In genomic region chr14:64729386-64730060, GRCh38 we compare ENCODE assay signal across 16 cellular contexts. TPM values are rescaled to one million over a fixed set of nuclear protein-coding genes. Genes with fewer than 3 reads are reported as not detected.
A peak's percentile ranks its signal among the peaks of the same experiment; 100 is the strongest.
DNase-seq lines count a peak whose midpoint lies in the region; ATAC-seq and TF ChIP-seq lines count a peak whose summit lies in the region.
"Had no signal": no experiment of that assay in that cellular context is flagged by ENCODE, and none has a peak within 500 bp of the region (broad histone marks: within the 10 kb centered on the region; RNA-seq: fewer than 3 reads in every experiment).

No MANE protein-coding gene starts in this region.

- no peaks in the 10 kb centered on the region for H3K79me2 ChIP-seq in osteoblast (ENCODE audit: insufficient read depth, low read length)

- no peaks in the 10 kb centered on the region for H4K20me1 ChIP-seq in osteoblast (ENCODE audit: insufficient read depth, low read length)

- peak overlapping the region; percentile 72 to 96 (median 92) for H3K27ac Mint-ChIP-seq in CD4-positive, alpha-beta memory T cell
- peak overlapping the region; percentile 96 for H3K27ac Mint-ChIP-seq in T-helper 17 cell

- no peaks in the 10 kb centered on the region for H3K27me3 Mint-ChIP-seq in CD4-positive, alpha-beta memory T cell
- no peaks in the 10 kb centered on the region for H3K27me3 Mint-ChIP-seq in T-helper 17 cell

- H3K4me3 ChIP-seq in CD4-positive, alpha-beta memory T cell (ENCODE audit: low read length in 2 of 2): no peak overlapping the region
- H3K4me3 ChIP-seq in gastroesophageal sphincter: no peak overlapping the region
- no peak overlapping the region for H3K4me3 ChIP-seq in osteoblast (ENCODE audit: insufficient read depth, low read length)
- H3K4me3 ChIP-seq: esophagus squamous epithelium, skin epidermis had no signal

- no peak overlapping the region for H2AFZ ChIP-seq in osteoblast (ENCODE audit: low read length)

- POLR2A ChIA-PET in CD4-positive, alpha-beta memory T cell (lab: Charles Lee; ENCODE audit: partially characterized antibody): no interaction called here

- peak overlapping the region in 7 of 8 donors; percentile 26 to 71 (median 53) for H3K4me3 Mint-ChIP-seq in CD4-positive, alpha-beta memory T cell
- H3K4me3 Mint-ChIP-seq in T-helper 17 cell: peak overlapping the region; percentile 75

- TF ChIP-seq CTCF in gastroesophageal sphincter (IDR thresholded peaks at IDR 0.05) (no peak), osteoblast (IDR thresholded peaks at IDR 0.05; ENCODE audit: extremely low read depth, low read depth, low read length) (no peak)

- H3K4me2 ChIP-seq in osteoblast (ENCODE audit: insufficient read depth, low read length): no peak overlapping the region
- H3K4me2 ChIP-seq: SK-N-SH had no signal

- peaks cover 93% of the 10 kb centered on the region for H3K4me1 ChIP-seq in CD4-positive, alpha-beta memory T cell (ENCODE audit: insufficient read depth, low read length)
- H3K4me1 ChIP-seq in gastroesophageal sphincter: peaks cover 0 to 51% (median 3%) of the 10 kb centered on the region in 3 donors
- H3K4me1 ChIP-seq in osteoblast (ENCODE audit: insufficient read depth, low read length): peaks cover 7% of the 10 kb centered on the region

- no peaks in the 10 kb centered on the region for H3K27me3 ChIP-seq in CD4-positive, alpha-beta memory T cell (ENCODE audit: insufficient read depth, low read length)
- H3K27me3 ChIP-seq in gastroesophageal sphincter (no peaks in the 10 kb centered on the region), osteoblast (ENCODE audit: insufficient read depth, low read length) (no peaks in the 10 kb centered on the region)
- H3K27me3 ChIP-seq: esophagus squamous epithelium had no signal

- no peaks in the 10 kb centered on the region for H3K9me3 Mint-ChIP-seq in CD4-positive, alpha-beta memory T cell

- DNase-seq in CD4-positive, alpha-beta memory T cell: no peak
- DNase-seq in T-helper 17 cell: no peak
- DNase-seq in osteoblast (ENCODE audit: insufficient read length, low spot score, missing footprints): peak; percentile 75
- DNase-seq in amygdala (lab: John Stamatoyannopoulos, UW): no peak
- DNase-seq in NCI-H748 treated with DMSO at 0.1 percent for 48 hours (lab: John Stamatoyannopoulos, UW): no peak
- DNase-seq: DMS153; esophagus squamous epithelium; Kasumi-1; NCI-H1436 treated with DMSO at 0.1 percent for 48 hours; SK-N-SH; stimulated activated naive CD8-positive, alpha-beta T cell treated with anti-CD3 and anti-CD28 coated beads, Interleukin-15, Interleukin-2, amounts not matched to agents 100 U/mL and 50 U/mL, for 24 hours; WERI-Rb-1 had no signal

- H3K27ac ChIP-seq in CD4-positive, alpha-beta memory T cell (ENCODE audit: low read depth, low read length): peak overlapping the region; percentile 38
- no peak overlapping the region for H3K27ac ChIP-seq in gastroesophageal sphincter
- no peak overlapping the region for H3K27ac ChIP-seq in osteoblast (ENCODE audit: low read depth, low read length)
- H3K27ac ChIP-seq: WERI-Rb-1 had no signal

- no peak for TF ChIP-seq POLR2A in gastroesophageal sphincter (IDR thresholded peaks at IDR 0.05)
- no peak for TF ChIP-seq POLR2A in GM18505 (IDR thresholded peaks at IDR 0.05; ENCODE audit: borderline replicate concordance, extremely low read depth, insufficient read depth, insufficient read length)

- H3K4me1 Mint-ChIP-seq in CD4-positive, alpha-beta memory T cell: peaks cover 63 to 85% (median 75%) of the 10 kb centered on the region in 4 donors
- peaks cover 62% of the 10 kb centered on the region for H3K4me1 Mint-ChIP-seq in T-helper 17 cell

- no peaks in the 10 kb centered on the region for H3K9me3 ChIP-seq in CD4-positive, alpha-beta memory T cell (ENCODE audit: control insufficient read depth in 1 of 2, low read length in 2 of 2)
- H3K9me3 ChIP-seq in T-helper 17 cell (ENCODE audit: control insufficient read depth, low read length, poor library complexity, severe bottlenecking) (no peaks in the 10 kb centered on the region), gastroesophageal sphincter (no peaks in the 10 kb centered on the region), osteoblast (ENCODE audit: low read depth, low read length) (no peaks in the 10 kb centered on the region)
- H3K9me3 ChIP-seq: esophagus squamous epithelium, SK-N-SH had no signal

- H3K36me3 Mint-ChIP-seq in CD4-positive, alpha-beta memory T cell: peaks cover 44 to 63% of the 10 kb centered on the region in 2 donors
- H3K36me3 Mint-ChIP-seq in T-helper 17 cell (ENCODE audit: low read depth): peaks cover 7% of the 10 kb centered on the region

- WGBS in gastroesophageal sphincter (ENCODE audit: low coverage in 1 of 2), 2 donors: 59 to 83% methylated on average over 1 to 4 of the region's 5 CpGs

- intact Hi-C loops in CD4-positive, alpha-beta memory T cell (cut with micrococcal nuclease): no loop called here

- peaks cover 35% of the 10 kb centered on the region for H3K36me3 ChIP-seq in CD4-positive, alpha-beta memory T cell (ENCODE audit: insufficient read depth, low read length)
- H3K36me3 ChIP-seq in gastroesophageal sphincter: peaks cover 0 to 66% of the 10 kb centered on the region in 2 donors
- H3K36me3 ChIP-seq in osteoblast (ENCODE audit: insufficient read depth, low read length): no peaks in the 10 kb centered on the region

- CTCF ChIA-PET in CD4-positive, alpha-beta memory T cell (lab: Charles Lee; ENCODE audit: partially characterized antibody): no interaction called here

- no peak for TF ChIP-seq EP300 in gastroesophageal sphincter (IDR thresholded peaks at IDR 0.05)

- ATAC-seq in T-helper 17 cell (no peak), gastroesophageal sphincter (peak; percentile 44), GM18505 (IDR thresholded peaks at IDR 0.05; ENCODE audit: unreplicated experiment) (no peak), HG02571 (IDR thresholded peaks at IDR 0.05; ENCODE audit: unreplicated experiment) (no peak)
- ATAC-seq: stimulated activated naive CD8-positive, alpha-beta T cell treated with anti-CD3 and anti-CD28 coated beads, Interleukin-15, Interleukin-2, amounts not matched to agents 100 U/mL and 50 U/mL, for 24 hours had no signal

RNA-seq across cellular contexts. Expression of gene PLEKHG3, which starts 25.3 kb away (rescaled TPM):
- 10 to 100 TPM; 53.3 to 56.5 TPM for total RNA-seq in CD4-positive, alpha-beta memory T cell
- polyA plus RNA-seq in CD4-positive, alpha-beta memory T cell: 10 to 100 TPM; 10.8 to 62.6 TPM
- total RNA-seq in T-helper 17 cell: 10 to 100 TPM; 61.4 to 65.5 TPM
- total RNA-seq in gastroesophageal sphincter: 10 to 100 TPM; 44.2 to 79.4 (median 57.7) TPM
- 2.9 and 5.4 TPM in 2 replicates for total RNA-seq in osteoblast
